In genomic region chr4:153467154-153467896, GRCh38 we compare ENCODE assay signal across 1 cellular context.
TF ChIP-seq lines count a peak whose summit lies in the region.

No MANE protein-coding gene starts in this region.

TF ChIP-seq in K562, 482 proteins besides CTCF, POLR2A, EP300 and RAD21 (continued from another document and continues in another):
- TF ChIP-seq RBFOX2 (IDR thresholded peaks at IDR 0.05; ENCODE audit: low read depth, low read length) = peak; percentile 2; the same call in 1 of the 2 replicates
- TF ChIP-seq GTF3C2 (IDR thresholded peaks at IDR 0.05; ENCODE audit: borderline replicate concordance, extremely low read depth, insufficient read length) = no peak
- TF ChIP-seq RNF219 (CRISPR knock-in tag; IDR thresholded peaks at IDR 0.05) = no peak
- no peak for TF ChIP-seq TEAD4 (IDR thresholded peaks at IDR 0.05; ENCODE audit: low read length)
- no peak for TF ChIP-seq TEAD4 (CRISPR knock-in tag; IDR thresholded peaks at IDR 0.05; ENCODE audit: borderline replicate concordance)
- no peak for TF ChIP-seq CHD1 (IDR thresholded peaks at IDR 0.05; ENCODE audit: low read length)
- TF ChIP-seq SP2 (IDR thresholded peaks at IDR 0.05; ENCODE audit: extremely low read depth, low read depth, low read length, poor library complexity, severe bottlenecking) = no peak
- TF ChIP-seq ZNF224 (CRISPR knock-in tag; IDR thresholded peaks at IDR 0.05) = no peak
- TF ChIP-seq, protein P1, sequence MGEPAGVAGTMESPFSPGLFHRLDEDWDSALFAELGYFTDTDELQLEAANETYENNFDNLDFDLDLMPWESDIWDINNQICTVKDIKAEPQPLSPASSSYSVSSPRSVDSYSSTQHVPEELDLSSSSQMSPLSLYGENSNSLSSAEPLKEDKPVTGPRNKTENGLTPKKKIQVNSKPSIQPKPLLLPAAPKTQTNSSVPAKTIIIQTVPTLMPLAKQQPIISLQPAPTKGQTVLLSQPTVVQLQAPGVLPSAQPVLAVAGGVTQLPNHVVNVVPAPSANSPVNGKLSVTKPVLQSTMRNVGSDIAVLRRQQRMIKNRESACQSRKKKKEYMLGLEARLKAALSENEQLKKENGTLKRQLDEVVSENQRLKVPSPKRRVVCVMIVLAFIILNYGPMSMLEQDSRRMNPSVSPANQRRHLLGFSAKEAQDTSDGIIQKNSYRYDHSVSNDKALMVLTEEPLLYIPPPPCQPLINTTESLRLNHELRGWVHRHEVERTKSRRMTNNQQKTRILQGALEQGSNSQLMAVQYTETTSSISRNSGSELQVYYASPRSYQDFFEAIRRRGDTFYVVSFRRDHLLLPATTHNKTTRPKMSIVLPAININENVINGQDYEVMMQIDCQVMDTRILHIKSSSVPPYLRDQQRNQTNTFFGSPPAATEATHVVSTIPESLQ (CRISPR knock-in tag; IDR thresholded peaks at IDR 0.05) = no peak
- TF ChIP-seq, protein P2, sequence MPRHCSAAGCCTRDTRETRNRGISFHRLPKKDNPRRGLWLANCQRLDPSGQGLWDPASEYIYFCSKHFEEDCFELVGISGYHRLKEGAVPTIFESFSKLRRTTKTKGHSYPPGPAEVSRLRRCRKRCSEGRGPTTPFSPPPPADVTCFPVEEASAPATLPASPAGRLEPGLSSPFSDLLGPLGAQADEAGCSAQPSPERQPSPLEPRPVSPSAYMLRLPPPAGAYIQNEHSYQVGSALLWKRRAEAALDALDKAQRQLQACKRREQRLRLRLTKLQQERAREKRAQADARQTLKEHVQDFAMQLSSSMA (CRISPR knock-in tag; IDR thresholded peaks at IDR 0.05) = no peak
- 0 out of 2 replicates have a peak, but pooled peaks have one; percentile 38 for TF ChIP-seq SP1 (CRISPR knock-in tag; IDR thresholded peaks at IDR 0.05)
- no peak for TF ChIP-seq MEIS2 (IDR thresholded peaks at IDR 0.05; ENCODE audit: partially characterized antibody)
- TF ChIP-seq ZNF586 (CRISPR knock-in tag; conservative IDR thresholded peaks at IDR 0.05) = no peak
- TF ChIP-seq ZNF184 (CRISPR knock-in tag; IDR thresholded peaks at IDR 0.05) = no peak
- TF ChIP-seq, protein P3, sequence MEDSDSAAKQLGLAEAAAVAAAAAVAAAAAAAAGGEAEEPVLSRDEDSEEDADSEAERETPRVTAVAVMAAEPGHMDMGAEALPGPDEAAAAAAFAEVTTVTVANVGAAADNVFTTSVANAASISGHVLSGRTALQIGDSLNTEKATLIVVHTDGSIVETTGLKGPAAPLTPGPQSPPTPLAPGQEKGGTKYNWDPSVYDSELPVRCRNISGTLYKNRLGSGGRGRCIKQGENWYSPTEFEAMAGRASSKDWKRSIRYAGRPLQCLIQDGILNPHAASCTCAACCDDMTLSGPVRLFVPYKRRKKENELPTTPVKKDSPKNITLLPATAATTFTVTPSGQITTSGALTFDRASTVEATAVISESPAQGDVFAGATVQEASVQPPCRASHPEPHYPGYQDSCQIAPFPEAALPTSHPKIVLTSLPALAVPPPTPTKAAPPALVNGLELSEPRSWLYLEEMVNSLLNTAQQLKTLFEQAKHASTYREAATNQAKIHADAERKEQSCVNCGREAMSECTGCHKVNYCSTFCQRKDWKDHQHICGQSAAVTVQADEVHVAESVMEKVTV (CRISPR knock-in tag; IDR thresholded peaks at IDR 0.05) = no peak
- TF ChIP-seq SIN3A (IDR thresholded peaks at IDR 0.05; ENCODE audit: borderline replicate concordance in 2 of 2, control insufficient read depth in 1 of 2, low read depth in 2 of 2, low read length in 2 of 2) = peak in 1 of 2 experiments; percentile 80; a peak in 2 of 4 replicates
- TF ChIP-seq ZNF507 (tag; conservative IDR thresholded peaks at IDR 0.05) = no peak
- TF ChIP-seq TAF9B (IDR thresholded peaks at IDR 0.05; ENCODE audit: partially characterized antibody) = no peak
- TF ChIP-seq, protein P4, sequence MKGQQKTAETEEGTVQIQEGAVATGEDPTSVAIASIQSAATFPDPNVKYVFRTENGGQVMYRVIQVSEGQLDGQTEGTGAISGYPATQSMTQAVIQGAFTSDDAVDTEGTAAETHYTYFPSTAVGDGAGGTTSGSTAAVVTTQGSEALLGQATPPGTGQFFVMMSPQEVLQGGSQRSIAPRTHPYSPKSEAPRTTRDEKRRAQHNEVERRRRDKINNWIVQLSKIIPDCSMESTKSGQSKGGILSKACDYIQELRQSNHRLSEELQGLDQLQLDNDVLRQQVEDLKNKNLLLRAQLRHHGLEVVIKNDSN (CRISPR knock-in tag; IDR thresholded peaks at IDR 0.05) = peak; percentile 87
- no peak for TF ChIP-seq ZNF589 (CRISPR knock-in tag; IDR thresholded peaks at IDR 0.05; ENCODE audit: low read depth)
- no peak for TF ChIP-seq HNRNPH1 (optimal IDR thresholded peaks at IDR 0.05; ENCODE audit: low read depth, low read length)
- TF ChIP-seq ZBTB17 (CRISPR knock-in tag; IDR thresholded peaks at IDR 0.05) = no peak
- no peak for TF ChIP-seq ZHX1 (conservative IDR thresholded peaks at IDR 0.05; ENCODE audit: low read length)
- no peak for TF ChIP-seq POLR2AphosphoS2 (IDR thresholded peaks at IDR 0.05; ENCODE audit: low read length)
- TF ChIP-seq, protein P5, sequence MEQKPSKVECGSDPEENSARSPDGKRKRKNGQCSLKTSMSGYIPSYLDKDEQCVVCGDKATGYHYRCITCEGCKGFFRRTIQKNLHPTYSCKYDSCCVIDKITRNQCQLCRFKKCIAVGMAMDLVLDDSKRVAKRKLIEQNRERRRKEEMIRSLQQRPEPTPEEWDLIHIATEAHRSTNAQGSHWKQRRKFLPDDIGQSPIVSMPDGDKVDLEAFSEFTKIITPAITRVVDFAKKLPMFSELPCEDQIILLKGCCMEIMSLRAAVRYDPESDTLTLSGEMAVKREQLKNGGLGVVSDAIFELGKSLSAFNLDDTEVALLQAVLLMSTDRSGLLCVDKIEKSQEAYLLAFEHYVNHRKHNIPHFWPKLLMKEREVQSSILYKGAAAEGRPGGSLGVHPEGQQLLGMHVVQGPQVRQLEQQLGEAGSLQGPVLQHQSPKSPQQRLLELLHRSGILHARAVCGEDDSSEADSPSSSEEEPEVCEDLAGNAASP (IDR thresholded peaks at IDR 0.05) = no peak
- no peak for TF ChIP-seq STAT5B (CRISPR knock-in tag; IDR thresholded peaks at IDR 0.05)
- TF ChIP-seq ZSCAN29 (IDR thresholded peaks at IDR 0.05) = no peak
- TF ChIP-seq ZBTB1 (CRISPR knock-in tag; IDR thresholded peaks at IDR 0.05; ENCODE audit: borderline replicate concordance, low read depth) = no peak
- TF ChIP-seq, protein P6, sequence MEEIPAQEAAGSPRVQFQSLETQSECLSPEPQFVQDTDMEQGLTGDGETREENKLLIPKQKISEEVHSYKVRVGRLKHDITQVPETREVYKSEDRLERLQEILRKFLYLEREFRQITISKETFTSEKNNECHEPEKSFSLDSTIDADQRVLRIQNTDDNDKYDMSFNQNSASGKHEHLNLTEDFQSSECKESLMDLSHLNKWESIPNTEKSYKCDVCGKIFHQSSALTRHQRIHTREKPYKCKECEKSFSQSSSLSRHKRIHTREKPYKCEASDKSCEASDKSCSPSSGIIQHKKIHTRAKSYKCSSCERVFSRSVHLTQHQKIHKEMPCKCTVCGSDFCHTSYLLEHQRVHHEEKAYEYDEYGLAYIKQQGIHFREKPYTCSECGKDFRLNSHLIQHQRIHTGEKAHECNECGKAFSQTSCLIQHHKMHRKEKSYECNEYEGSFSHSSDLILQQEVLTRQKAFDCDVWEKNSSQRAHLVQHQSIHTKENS (CRISPR knock-in tag; IDR thresholded peaks at IDR 0.05) = no peak
- TF ChIP-seq KDM2B (CRISPR knock-in tag; IDR thresholded peaks at IDR 0.05) = no peak
- no peak for TF ChIP-seq CC2D1A (IDR thresholded peaks at IDR 0.05)
- 0 out of 2 replicates have a peak, but pooled peaks have one; percentile 12 for TF ChIP-seq RB1 (IDR thresholded peaks at IDR 0.05; ENCODE audit: low read depth)
- TF ChIP-seq, protein P7, sequence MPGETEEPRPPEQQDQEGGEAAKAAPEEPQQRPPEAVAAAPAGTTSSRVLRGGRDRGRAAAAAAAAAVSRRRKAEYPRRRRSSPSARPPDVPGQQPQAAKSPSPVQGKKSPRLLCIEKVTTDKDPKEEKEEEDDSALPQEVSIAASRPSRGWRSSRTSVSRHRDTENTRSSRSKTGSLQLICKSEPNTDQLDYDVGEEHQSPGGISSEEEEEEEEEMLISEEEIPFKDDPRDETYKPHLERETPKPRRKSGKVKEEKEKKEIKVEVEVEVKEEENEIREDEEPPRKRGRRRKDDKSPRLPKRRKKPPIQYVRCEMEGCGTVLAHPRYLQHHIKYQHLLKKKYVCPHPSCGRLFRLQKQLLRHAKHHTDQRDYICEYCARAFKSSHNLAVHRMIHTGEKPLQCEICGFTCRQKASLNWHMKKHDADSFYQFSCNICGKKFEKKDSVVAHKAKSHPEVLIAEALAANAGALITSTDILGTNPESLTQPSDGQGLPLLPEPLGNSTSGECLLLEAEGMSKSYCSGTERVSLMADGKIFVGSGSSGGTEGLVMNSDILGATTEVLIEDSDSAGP (CRISPR knock-in tag; IDR thresholded peaks at IDR 0.05) = no peak
- no peak for TF ChIP-seq HNRNPLL (IDR thresholded peaks at IDR 0.05; ENCODE audit: low read depth, low read length, poor library complexity, severe bottlenecking)
- no peak for TF ChIP-seq NR3C1 (CRISPR knock-in tag; IDR thresholded peaks at IDR 0.05)
- TF ChIP-seq TBP (optimal IDR thresholded peaks at IDR 0.05; ENCODE audit: low read depth, low read length) = no peak
- TF ChIP-seq, protein P8, sequence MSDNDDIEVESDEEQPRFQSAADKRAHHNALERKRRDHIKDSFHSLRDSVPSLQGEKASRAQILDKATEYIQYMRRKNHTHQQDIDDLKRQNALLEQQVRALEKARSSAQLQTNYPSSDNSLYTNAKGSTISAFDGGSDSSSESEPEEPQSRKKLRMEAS (CRISPR knock-in tag; IDR thresholded peaks at IDR 0.05) = peak; percentile 70
- no peak for TF ChIP-seq IRF2 (CRISPR knock-in tag; IDR thresholded peaks at IDR 0.05)
- TF ChIP-seq ZNF668 (CRISPR knock-in tag; IDR thresholded peaks at IDR 0.05) = no peak
- no peak for TF ChIP-seq ZNF277 (CRISPR knock-in tag; IDR thresholded peaks at IDR 0.05; ENCODE audit: borderline replicate concordance)
- TF ChIP-seq KDM1A (IDR thresholded peaks at IDR 0.05) = no peak
